In genomic region chr10:91632671-91633550, GRCh38 we compare ENCODE assay signal across 8 cellular contexts. TPM values are rescaled to one million over a fixed set of nuclear protein-coding genes. Genes with fewer than 3 reads are reported as not detected.
DNase-seq lines count a peak whose midpoint lies in the region; ATAC-seq and TF ChIP-seq lines count a peak whose summit lies in the region.

Gene PPP1R3C, minus strand, starts transcription at chr10:91633071. Its CDS starts 102 bp downstream, at chr10:91632969.

- H3K4me3 ChIP-seq in A673 (ENCODE audit: low read depth, low read length, poor library complexity, severe bottlenecking), result peak within 1 kb of the TSS; percentile 50

- CTCF ChIA-PET in A673 (lab: Charles Lee), result interaction anchor here (0.5 to 1.2 kb wide), 4 partner anchors 81 to 334 kb away, joined by 3 to 5 read pairs (median 4); no protein-coding TSS in a partner anchor
- CTCF ChIA-PET in activated naive CD4-positive, alpha-beta T cell treated with anti-CD3 and anti-CD28 coated beads for 36 hours (lab: Charles Lee), result interaction anchor here (0.6 to 6.4 kb wide), 13 partner anchors 10 to 333 kb away, joined by 3 to 104 read pairs (median 4); no protein-coding TSS in a partner anchor

- H3K4me3 Mint-ChIP-seq in activated naive CD4-positive, alpha-beta T cell treated with anti-CD3 and anti-CD28 coated beads for 36 hours, result peak within 1 kb of the TSS; percentile 71
- peak within 1 kb of the TSS; percentile 54 to 84 (median 72) for H3K4me3 Mint-ChIP-seq in naive thymus-derived CD8-positive, alpha-beta T cell

- no peaks in the 10 kb centered on the region for H3K36me3 Mint-ChIP-seq in activated naive CD4-positive, alpha-beta T cell treated with anti-CD3 and anti-CD28 coated beads for 36 hours (ENCODE audit: low read depth)
- no peaks in the 10 kb centered on the region for H3K36me3 Mint-ChIP-seq in naive thymus-derived CD8-positive, alpha-beta T cell

- H3K9me3 ChIP-seq in A673 (ENCODE audit: low read depth, low read length, poor library complexity, severe bottlenecking), result no peaks in the 10 kb centered on the region

- no peaks in the 10 kb centered on the region for H3K9me3 Mint-ChIP-seq in activated naive CD4-positive, alpha-beta T cell treated with anti-CD3 and anti-CD28 coated beads for 36 hours
- no peaks in the 10 kb centered on the region for H3K9me3 Mint-ChIP-seq in naive thymus-derived CD8-positive, alpha-beta T cell

- TF ChIP-seq CTCF in A673 (conservative IDR thresholded peaks at IDR 0.05; ENCODE audit: low read depth, low read length) (peak; percentile 45), foreskin keratinocyte (conservative IDR thresholded peaks at IDR 0.05) (peak; percentile 53)

- DNase-seq in A673 (ENCODE audit: low spot score), result peak; percentile 94
- DNase-seq in NOMO-1 treated with DMSO at 0.1 percent for 48 hours (lab: John Stamatoyannopoulos, UW; ENCODE audit: unreplicated experiment), result peak; percentile 48
- peak; percentile 63 for DNase-seq in activated naive CD4-positive, alpha-beta T cell treated with anti-CD3 and anti-CD28 coated beads for 36 hours
- DNase-seq in foreskin keratinocyte, result peak; percentile 66 to 82
- peak in 8 of 10 donors; percentile 2 to 33 (median 19) for DNase-seq in naive thymus-derived CD8-positive, alpha-beta T cell
- DNase-seq in substantia nigra (lab: John Stamatoyannopoulos, UW), result peak; percentile 59 to 98 (median 87)

- peaks cover 55% of the 10 kb centered on the region for H3K27me3 Mint-ChIP-seq in activated naive CD4-positive, alpha-beta T cell treated with anti-CD3 and anti-CD28 coated beads for 36 hours (ENCODE audit: low read depth)
- peaks cover 46 to 82% (median 55%) of the 10 kb centered on the region in 5 donors for H3K27me3 Mint-ChIP-seq in naive thymus-derived CD8-positive, alpha-beta T cell

- H3K27me3 ChIP-seq in A673 (replicated peaks; ENCODE audit: insufficient read depth, low read depth, low read length, poor library complexity) (no peaks in the 10 kb centered on the region), foreskin keratinocyte (no peaks in the 10 kb centered on the region)

- ATAC-seq in GM18870 (IDR thresholded peaks at IDR 0.05; ENCODE audit: unreplicated experiment) (peak; percentile 56), HG03354 (IDR thresholded peaks at IDR 0.05; ENCODE audit: poor library complexity, severe bottlenecking, unreplicated experiment) (peak; percentile 78), foreskin keratinocyte (peak; percentile 93)
- ATAC-seq in naive thymus-derived CD8-positive, alpha-beta T cell, result peak; percentile 75 to 86

- intact Hi-C loops in A673 (cut with micrococcal nuclease; ENCODE audit: unreplicated experiment), result no loop called here
- intact Hi-C loops in activated naive CD4-positive, alpha-beta T cell treated with anti-CD3 and anti-CD28 coated beads for 36 hours (cut with micrococcal nuclease), result no loop called here

- peaks cover 9% of the 10 kb centered on the region for H3K4me1 Mint-ChIP-seq in activated naive CD4-positive, alpha-beta T cell treated with anti-CD3 and anti-CD28 coated beads for 36 hours (ENCODE audit: low read depth)
- peaks cover 5 to 11% (median 7%) of the 10 kb centered on the region in 4 donors for H3K4me1 Mint-ChIP-seq in naive thymus-derived CD8-positive, alpha-beta T cell

- no peaks in the 10 kb centered on the region for H3K36me3 ChIP-seq in A673 (ENCODE audit: insufficient read depth, low read length, poor library complexity, severe bottlenecking)

- POLR2A ChIA-PET in A673 (lab: Charles Lee; ENCODE audit: low non-redundant PET), result interaction anchor here (0.6 to 0.7 kb wide), 2 partner anchors 139 to 1095 kb away, joined by 3 read pairs; no protein-coding TSS in a partner anchor
- POLR2A ChIA-PET in naive thymus-derived CD8-positive, alpha-beta T cell (lab: Charles Lee), result no interaction called here

- H3K27ac ChIP-seq in A673 (ENCODE audit: low read depth, low read length, poor library complexity, severe bottlenecking) (no peak within 1 kb of the TSS), foreskin keratinocyte (peak within 1 kb of the TSS; percentile 10), substantia nigra (ENCODE audit: low read depth, low read length, poor library complexity, severe bottlenecking) (peak within 1 kb of the TSS; percentile 58)

- no peak within 1 kb of the TSS for H3K27ac Mint-ChIP-seq in activated naive CD4-positive, alpha-beta T cell treated with anti-CD3 and anti-CD28 coated beads for 36 hours
- peak within 1 kb of the TSS in 1 of 10 donors; percentile 40 for H3K27ac Mint-ChIP-seq in naive thymus-derived CD8-positive, alpha-beta T cell

- H3K4me1 ChIP-seq in A673 (ENCODE audit: insufficient read depth, low read length, poor library complexity, severe bottlenecking) (peaks cover 7% of the 10 kb centered on the region), foreskin keratinocyte (no peaks in the 10 kb centered on the region)

- BruUV-seq in A673 (replicated peaks; lab: Mats Ljungman, UMichigan), result TSS peak; percentile 78

RNA-seq across cellular contexts. Expression of gene PPP1R3C, which starts in this region (rescaled TPM):
- 2.1 and 2.7 TPM in 2 replicates for total RNA-seq in A673 (2021)
- under 1 TPM; 0.07 to 0.12 TPM for total RNA-seq in activated naive CD4-positive, alpha-beta T cell treated with anti-CD3 and anti-CD28 coated beads for 36 hours
- 0.85 and 2.2 TPM in 2 replicates for total RNA-seq in foreskin keratinocyte
- polyA plus RNA-seq in foreskin keratinocyte, result 0.43 and 0.87 TPM in 2 replicates
- total RNA-seq in naive thymus-derived CD8-positive, alpha-beta T cell, result not detected
- polyA plus RNA-seq in naive thymus-derived CD8-positive, alpha-beta T cell, result not detected

Comparison
In these comparisons a context has a peak if more than half of its experiments do, and no peak if none do; other contexts are left out.
1. Peak in DNase-seq in activated naive CD4-positive, alpha-beta T cell treated with anti-CD3 and anti-CD28 coated beads for 36 hours; RNA of the gene not detected or under 1 TPM.
2. Peak in DNase-seq and ATAC-seq in naive thymus-derived CD8-positive, alpha-beta T cell; RNA of the gene not detected or under 1 TPM.
3. DNase-seq: peak in every context shown above with its lines; median percentile 94 in A673; 87 in substantia nigra; 74 in foreskin keratinocyte; 63 in activated naive CD4-positive, alpha-beta T cell treated with anti-CD3 and anti-CD28 coated beads for 36 hours; 48 in NOMO-1 treated with DMSO at 0.1 percent for 48 hours; 19 in naive thymus-derived CD8-positive, alpha-beta T cell.